In the genomic region with DNA sequence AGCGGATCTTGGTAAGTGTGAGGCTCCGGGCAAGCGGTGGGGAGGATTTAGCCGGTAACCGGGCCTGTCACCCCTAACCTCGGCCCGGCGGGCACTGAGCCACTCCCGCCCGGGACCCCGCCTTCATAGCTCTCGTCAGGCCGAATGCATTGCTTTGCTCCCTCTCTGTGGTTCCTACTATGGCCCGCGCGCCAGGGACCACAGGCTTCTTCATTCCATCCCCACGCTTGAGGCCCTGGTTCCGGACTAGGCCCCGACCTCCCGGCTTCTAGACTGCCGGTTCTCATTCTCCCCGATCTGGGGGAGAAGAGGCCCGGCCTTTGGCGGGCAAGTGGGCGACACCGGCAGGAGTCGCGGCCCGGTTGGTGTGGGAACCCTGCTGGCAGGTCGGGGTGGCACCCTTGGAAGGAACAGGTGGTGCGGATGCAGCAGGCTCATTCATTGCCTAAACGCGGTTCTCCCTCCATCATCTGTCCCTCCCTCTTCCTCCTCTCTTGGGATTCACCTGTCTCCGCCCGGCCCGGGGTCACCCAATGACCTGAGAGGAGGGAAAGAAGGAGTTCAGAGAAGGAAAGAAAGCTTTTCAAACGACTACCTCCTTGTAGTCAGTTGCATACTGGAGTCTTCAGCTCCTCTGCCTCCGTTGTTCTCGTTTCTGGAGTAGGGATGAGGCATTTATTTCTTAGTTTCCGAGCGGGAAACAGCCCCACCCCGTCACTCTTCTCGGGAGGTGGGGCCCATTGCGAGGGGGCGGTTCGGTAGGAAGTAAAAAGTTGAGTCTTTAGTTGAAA, we compare ENCODE assay signal across 8 cellular contexts. TPM values are rescaled to one million over a fixed set of nuclear protein-coding genes. Genes with fewer than 3 reads are reported as not detected.
DNase-seq lines count a peak whose midpoint lies in the region; ATAC-seq and TF ChIP-seq lines count a peak whose summit lies in the region.

TSS of gene NDUFC1 (minus strand) at position 657 of the 791 bp plus-strand sequence. CDS start 6,679 bp downstream, outside the sequence.

- 0% methylated on average over 11 to 46 of the region's 46 CpGs for WGBS in endodermal cell (ENCODE audit: insufficient coverage in 1 of 2, insufficient read length in 1 of 2), 2 experiments

- H3K4me1 ChIP-seq in endodermal cell (ENCODE audit: control insufficient read depth, insufficient read depth, low read length) (no peaks in the 10 kb centered on the region), mononuclear cell (ENCODE audit: insufficient read depth, low read length) (peaks cover 30% of the 10 kb centered on the region)

- ATAC-seq in GM18873 (IDR thresholded peaks at IDR 0.05; ENCODE audit: low FRiP score, unreplicated experiment) = peak; percentile 31
- ATAC-seq in HG03159 (IDR thresholded peaks at IDR 0.05; ENCODE audit: unreplicated experiment) = peak; percentile 44

- H3K27me3 Mint-ChIP-seq in endodermal cell (ENCODE audit: insufficient read depth) = no peaks in the 10 kb centered on the region

- H3K27me3 ChIP-seq in endodermal cell (ENCODE audit: control insufficient read depth, insufficient read depth, low read length, poor library complexity, severe bottlenecking) = no peaks in the 10 kb centered on the region
- H3K27me3 ChIP-seq in mononuclear cell (ENCODE audit: insufficient read depth, low read length) = no peaks in the 10 kb centered on the region

- H3K4me3 ChIP-seq in AG10803 (ENCODE audit: low read length) = peak within 1 kb of the TSS; percentile 93
- H3K4me3 ChIP-seq in endodermal cell (ENCODE audit: low read length) = peak within 1 kb of the TSS; percentile 97
- peak within 1 kb of the TSS; percentile 92 for H3K4me3 ChIP-seq in mononuclear cell (ENCODE audit: low read length)

- H3K27ac Mint-ChIP-seq in endodermal cell = peak within 1 kb of the TSS; percentile 98

- peaks cover 15% of the 10 kb centered on the region for H3K9me3 Mint-ChIP-seq in endodermal cell

- peak within 1 kb of the TSS; percentile 91 for H3K4me3 Mint-ChIP-seq in endodermal cell

- peaks cover 33% of the 10 kb centered on the region for H3K36me3 Mint-ChIP-seq in endodermal cell (ENCODE audit: low read depth)

- CTCF ChIA-PET in activated CD8-positive, alpha-beta memory T cell treated with anti-CD3 and anti-CD28 coated beads for 36 hours (lab: Charles Lee) = interaction anchor here (0.7 to 1.7 kb wide), 5 partner anchors 9 to 151 kb away, joined by 3 to 4 read pairs (median 3); no protein-coding TSS in a partner anchor

- peak within 1 kb of the TSS; percentile 84 for H3K9ac ChIP-seq in endodermal cell (ENCODE audit: extremely low read depth, low read length, poor library complexity, severe bottlenecking)

- H3K9me3 ChIP-seq in endodermal cell (ENCODE audit: control insufficient read depth, low read length) (peaks cover 20% of the 10 kb centered on the region), mononuclear cell (ENCODE audit: low read depth, low read length) (no peaks in the 10 kb centered on the region)

- peaks cover 30% of the 10 kb centered on the region for H3K36me3 ChIP-seq in endodermal cell (ENCODE audit: control insufficient read depth, insufficient read depth, low read length)

- TF ChIP-seq CTCF in AG10803 (conservative IDR thresholded peaks at IDR 0.05; ENCODE audit: low read length) (peak; percentile 31), endodermal cell (conservative IDR thresholded peaks at IDR 0.05) (peak; percentile 48)

- POLR2A ChIA-PET in activated CD8-positive, alpha-beta memory T cell treated with anti-CD3 and anti-CD28 coated beads for 36 hours (lab: Charles Lee) = interaction anchor here (1.5 to 3.7 kb wide), 4 partner anchors 35 to 219 kb away, joined by 4 to 22 read pairs (median 14); partner anchors contain the start of gene ELF2

- peaks cover 20% of the 10 kb centered on the region for H3K4me1 Mint-ChIP-seq in endodermal cell

- DNase-seq in AG10803 (ENCODE audit: low read depth) (peak; percentile 33), NCI-H82 treated with DMSO at 0.1 percent for 48 hours (lab: John Stamatoyannopoulos, UW; ENCODE audit: unreplicated experiment) (peak; percentile 31), endodermal cell (peak; percentile 86)
- DNase-seq in stimulated activated CD8-positive, alpha-beta memory T cell treated with anti-CD3 and anti-CD28 coated beads, Interleukin-7, amount 100 ng/mL, for 48 hours (ENCODE audit: extremely low read depth in 1 of 2, low read depth in 1 of 2) = peak; percentile 34 to 44

- peak within 1 kb of the TSS; percentile 91 for H3K27ac ChIP-seq in endodermal cell (ENCODE audit: low read depth, low read length)

RNA-seq across cellular contexts. Expression of gene NDUFC1, which starts in this region (rescaled TPM):
- 10 to 100 TPM; 52.7 to 53.1 TPM for total RNA-seq in activated CD8-positive, alpha-beta memory T cell treated with anti-CD3 and anti-CD28 coated beads for 36 hours
- total RNA-seq in endodermal cell = 10 to 100 TPM; 54.2 to 64.5 TPM
- 84.0 TPM for polyA plus RNA-seq in endodermal cell (2013, experiment 1 of 2)
- polyA plus RNA-seq in endodermal cell (2013, experiment 2 of 2) = 82.4 TPM
- total RNA-seq in mononuclear cell = 15.6 TPM

Comparison
In these comparisons a context has a peak if more than half of its experiments do, and no peak if none do; other contexts are left out.
1. Peak in every context shown above with its lines: DNase-seq, ATAC-seq, H3K4me3 ChIP-seq and H3K27ac ChIP-seq.
2. DNase-seq: peak in every context shown above with its lines; median percentile 86 in endodermal cell; 39 in stimulated activated CD8-positive, alpha-beta memory T cell treated with anti-CD3 and anti-CD28 coated beads, Interleukin-7, amount 100 ng/mL, for 48 hours; 33 in AG10803; 31 in NCI-H82 treated with DMSO at 0.1 percent for 48 hours.